ENCODE assay signal across 17 cellular contexts in the genomic region with DNA sequence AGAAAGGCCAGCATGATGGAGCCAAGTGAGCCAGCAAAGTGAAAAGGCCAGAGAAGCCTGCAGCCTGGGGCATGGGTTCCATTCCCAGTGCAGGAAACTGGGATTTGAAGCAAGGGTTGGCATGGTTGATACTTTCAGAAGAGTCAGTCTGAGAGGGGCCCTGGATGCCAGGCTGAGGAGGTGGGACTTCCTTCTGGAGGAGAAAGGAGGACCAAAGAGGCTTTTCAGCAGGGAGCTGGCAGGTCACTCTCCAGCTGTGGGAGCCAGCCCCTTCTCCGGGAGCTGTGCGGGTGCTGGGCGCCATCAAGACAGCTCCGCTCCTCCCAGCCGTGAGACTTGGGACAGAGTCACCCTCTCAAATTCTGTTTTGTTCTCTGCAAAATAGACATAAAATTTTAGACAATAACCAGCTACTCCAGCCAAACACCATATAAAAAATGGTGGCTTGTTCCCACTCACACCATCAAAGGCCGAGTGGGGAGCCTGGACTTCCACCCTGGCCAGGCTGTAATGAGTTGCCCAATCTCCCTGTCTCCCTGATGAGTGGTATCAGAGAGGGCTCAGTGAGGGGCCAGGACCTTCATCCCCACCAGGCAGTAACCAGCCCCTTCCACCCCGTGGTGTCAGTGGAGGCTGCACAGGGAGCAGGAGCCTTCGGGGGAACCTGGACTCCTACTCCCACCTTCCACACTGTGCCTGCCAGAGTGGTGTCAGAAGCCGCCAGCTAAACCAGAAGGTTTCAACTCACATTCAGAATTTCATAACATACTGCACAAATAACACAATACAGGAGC.
"Had no signal": no experiment of that assay in that cellular context is flagged by ENCODE, and none has a peak within 500 bp of the region (broad histone marks: within the 10 kb centered on the region; RNA-seq: fewer than 3 reads in every experiment).

No MANE protein-coding gene starts in this region.

- H3K4me1 ChIP-seq: parathyroid adenoma, SJSA1, transverse colon had no signal

- H3K4me2 ChIP-seq: smooth muscle cell had no signal

- DNase-seq: activated CD4-positive, alpha-beta T cell treated with anti-CD3 and anti-CD28 coated beads for 36 hours; activated CD8-positive, alpha-beta T cell treated with anti-CD3 and anti-CD28 coated beads for 36 hours; activated T-cell treated with anti-CD3 and anti-CD28 coated beads for 4 hours; amygdala; cerebellar nuclear complex; hypothalamus; mucosa of descending colon; retina; substantia nigra; transverse colon had no signal

- H3K9me3 ChIP-seq: mucosa of descending colon, SJSA1, transverse colon had no signal

- H3K4me3 ChIP-seq: mucosa of descending colon, SJSA1, smooth muscle cell, transverse colon had no signal

- H3K36me3 ChIP-seq: SJSA1, transverse colon had no signal

- H3K27me3 ChIP-seq: SJSA1, transverse colon had no signal

- H2AFZ ChIP-seq: parathyroid adenoma had no signal

- H3K79me2 ChIP-seq: parathyroid adenoma had no signal

- H3K27ac ChIP-seq: parathyroid adenoma, SJSA1, transverse colon, VCaP had no signal

- ATAC-seq: activated CD4-positive, alpha-beta T cell treated with anti-CD3 and anti-CD28 coated beads for 36 hours; activated CD8-positive, alpha-beta T cell treated with anti-CD3 and anti-CD28 coated beads for 36 hours; activated naive CD4-positive, alpha-beta T cell treated with anti-CD3 and anti-CD28 coated beads, Interleukin-2, amount 50 U/mL, for 72 hours; esophagus mucosa; mucosa of descending colon; stimulated activated memory B cell treated with anti-CD40 and anti-IgM and Interleukin-4, amounts not matched to agents 10 μg/mL and 1 μg/mL and 100 μg/mL, for 72 hours had no signal
